12 cellular contexts compared by ENCODE assay signal in genomic region chr2:121505005-121505404, GRCh38. TPM values are rescaled to one million over a fixed set of nuclear protein-coding genes. Genes with fewer than 3 reads are reported as not detected.
DNase-seq lines count a peak whose midpoint lies in the region; ATAC-seq and TF ChIP-seq lines count a peak whose summit lies in the region.
"Had no signal": no experiment of that assay in that cellular context is flagged by ENCODE, and none has a peak within 500 bp of the region (broad histone marks: within the 10 kb centered on the region; RNA-seq: fewer than 3 reads in every experiment).

No MANE protein-coding gene starts in this region.

- H3K27me3 ChIP-seq in osteoblast (ENCODE audit: insufficient read depth, low read length) = no peaks in the 10 kb centered on the region
- no peaks in the 10 kb centered on the region for H3K27me3 ChIP-seq in uterus

- intact Hi-C loops in uterus (cut with DNase I; ENCODE audit: low total_unique reads) = no loop called here

- H3K4me3 ChIP-seq in epithelial cell of esophagus (ENCODE audit: low read length) = peak overlapping the region; percentile 17
- H3K4me3 ChIP-seq in osteoblast (ENCODE audit: insufficient read depth, low read length) = no peak overlapping the region
- no peak overlapping the region for H3K4me3 ChIP-seq in uterus

- H2AFZ ChIP-seq in osteoblast (ENCODE audit: low read length) = no peak overlapping the region

- H4K20me1 ChIP-seq in osteoblast (ENCODE audit: insufficient read depth, low read length) = no peaks in the 10 kb centered on the region

- DNase-seq in AG20443 (ENCODE audit: low spot score) (peak; percentile 69), LoVo (ENCODE audit: low spot score) (peak; percentile 41), epithelial cell of esophagus (ENCODE audit: low read depth) (peak; percentile 98), osteoblast (ENCODE audit: insufficient read length, low spot score, missing footprints) (peak; percentile 55), NCI-H2107 (lab: John Stamatoyannopoulos, UW) (no peak), uterus (no peak), nucleus accumbens (lab: John Stamatoyannopoulos, UW) (no peak)
- DNase-seq: activated CD4-positive, alpha-beta T cell treated with anti-CD3 and anti-CD28 coated beads, Interleukin-2, amount 50 U/mL, for 1 hour; activated naive CD4-positive, alpha-beta T cell treated with anti-CD3 and anti-CD28 coated beads, Interleukin-2, amount 10 ng/mL, durations not matched to agents 7 days and 5 days; NCI-H1694 had no signal

- H3K4me2 ChIP-seq in osteoblast (ENCODE audit: insufficient read depth, low read length) = peak overlapping the region; percentile 70

- TF ChIP-seq POLR2A in uterus (IDR thresholded peaks at IDR 0.05) = no peak

- H3K4me1 ChIP-seq in osteoblast (ENCODE audit: insufficient read depth, low read length) (peaks cover 53% of the 10 kb centered on the region), uterus (no peaks in the 10 kb centered on the region)

- H3K27ac ChIP-seq in osteoblast (ENCODE audit: low read depth, low read length) (peak overlapping the region; percentile 97), uterus (no peak overlapping the region)

- peaks cover 6% of the 10 kb centered on the region for H3K36me3 ChIP-seq in osteoblast (ENCODE audit: insufficient read depth, low read length)
- no peaks in the 10 kb centered on the region for H3K36me3 ChIP-seq in uterus

- TF ChIP-seq CTCF in epithelial cell of esophagus (IDR thresholded peaks at IDR 0.05; ENCODE audit: insufficient read depth, low read depth, low read length, missing control alignments) = no peak
- TF ChIP-seq CTCF in osteoblast (IDR thresholded peaks at IDR 0.05; ENCODE audit: extremely low read depth, low read depth, low read length) = no peak
- TF ChIP-seq CTCF in uterus (IDR thresholded peaks at IDR 0.05) = no peak

- H3K79me2 ChIP-seq in osteoblast (ENCODE audit: insufficient read depth, low read length) = peaks cover 34% of the 10 kb centered on the region

- H3K9me3 ChIP-seq in osteoblast (ENCODE audit: low read depth, low read length) = no peaks in the 10 kb centered on the region
- H3K9me3 ChIP-seq in uterus = no peaks in the 10 kb centered on the region

- ATAC-seq in HG02885 (IDR thresholded peaks at IDR 0.05; ENCODE audit: poor library complexity, unreplicated experiment) = no peak

RNA-seq across cellular contexts. Expression of gene RNU4ATAC, which starts 25.7 kb away (rescaled TPM):
- total RNA-seq in osteoblast (under 0.01 TPM in 1 of 2 replicates, not detected in the other), uterus (under 1 TPM in 1 of 4 donors, not detected in 3; under 0.01 TPM)
- total RNA-seq: subcutaneous adipose tissue had no signal

Comparison
In these comparisons a context has a peak if more than half of its experiments do, and no peak if none do; other contexts are left out.
1. DNase-seq: peak in AG20443 (single experiment), LoVo (single experiment), epithelial cell of esophagus (single experiment) and osteoblast (single experiment); none in NCI-H2107 (single experiment), uterus (0 of 2) and nucleus accumbens (0 of 56).